1 cellular context compared by ENCODE assay signal in the genomic region with DNA sequence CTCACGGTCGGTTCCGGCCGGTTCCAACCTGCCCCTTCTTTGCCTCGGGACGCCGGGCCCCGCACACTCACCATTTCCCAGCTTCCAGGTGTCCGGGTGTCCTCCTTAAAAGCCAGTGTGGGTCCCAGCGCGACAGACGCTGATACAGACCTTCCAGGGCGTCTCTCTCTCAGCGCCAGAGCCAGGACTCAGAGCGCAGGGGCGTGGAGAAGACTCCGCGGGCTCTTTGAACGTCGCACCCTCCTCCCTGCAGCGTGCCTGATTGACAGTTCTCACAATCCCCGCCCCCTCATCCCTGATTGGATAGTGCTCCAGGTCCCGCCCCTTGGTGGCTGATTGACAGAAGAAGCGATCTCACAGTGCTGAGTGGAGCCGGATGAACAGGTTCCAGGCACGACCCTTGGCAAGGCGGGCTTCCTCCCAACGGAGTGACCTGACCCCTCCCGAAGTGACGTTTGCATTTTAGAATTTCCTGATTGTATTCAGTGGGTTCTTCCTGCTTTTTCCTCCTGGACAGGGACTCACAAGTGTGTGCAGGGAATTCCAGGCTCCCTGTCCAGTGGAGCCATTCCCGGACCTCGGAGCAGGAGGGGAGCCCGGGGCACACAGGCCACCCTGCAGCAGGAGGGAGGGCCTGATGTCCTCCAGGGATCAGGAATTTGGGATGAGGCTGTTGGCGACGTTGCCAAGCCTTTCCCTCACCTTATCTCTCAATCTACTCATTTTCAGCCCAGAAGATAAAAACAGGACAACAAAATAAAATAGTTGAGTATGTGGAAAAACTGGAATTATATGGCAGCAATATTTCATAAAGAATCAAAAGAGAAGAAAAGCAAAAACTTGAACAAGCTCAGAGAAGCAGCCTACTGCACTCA.
TF ChIP-seq lines count a peak whose summit lies in the region.

A gene (minus strand): TSS at position 201 of the 875 bp plus-strand sequence. CDS start 127 bp downstream, at position 74.

TF ChIP-seq in HepG2, 621 proteins besides CTCF, POLR2A, EP300 and RAD21 (continued from another document):
- TF ChIP-seq, protein P1, sequence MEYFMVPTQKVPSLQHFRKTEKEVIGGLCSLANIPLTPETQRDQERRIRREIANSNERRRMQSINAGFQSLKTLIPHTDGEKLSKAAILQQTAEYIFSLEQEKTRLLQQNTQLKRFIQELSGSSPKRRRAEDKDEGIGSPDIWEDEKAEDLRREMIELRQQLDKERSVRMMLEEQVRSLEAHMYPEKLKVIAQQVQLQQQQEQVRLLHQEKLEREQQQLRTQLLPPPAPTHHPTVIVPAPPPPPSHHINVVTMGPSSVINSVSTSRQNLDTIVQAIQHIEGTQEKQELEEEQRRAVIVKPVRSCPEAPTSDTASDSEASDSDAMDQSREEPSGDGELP (IDR thresholded peaks at IDR 0.05; ENCODE audit: borderline replicate concordance, low read depth) = no peak
- TF ChIP-seq ZNF33B (CRISPR knock-in tag; IDR thresholded peaks at IDR 0.05) = no peak
